ENCODE assay signal across 9 cellular contexts in genomic region chr6:15358579-15359327, GRCh38.
DNase-seq lines count a peak whose midpoint lies in the region; ATAC-seq and TF ChIP-seq lines count a peak whose summit lies in the region.
"Had no signal": no experiment of that assay in that cellular context is flagged by ENCODE, and none has a peak within 500 bp of the region (broad histone marks: within the 10 kb centered on the region; RNA-seq: fewer than 3 reads in every experiment).

No MANE protein-coding gene starts in this region.

- no peak overlapping the region for H3K4me3 ChIP-seq in CD8-positive, alpha-beta T cell (ENCODE audit: low read depth, low read length)
- H3K4me3 ChIP-seq in cardiac muscle cell = no peak overlapping the region

- peaks cover 27% of the 10 kb centered on the region for H3K4me1 ChIP-seq in CD8-positive, alpha-beta T cell (ENCODE audit: insufficient read depth, low read length)
- H3K4me1 ChIP-seq in cardiac muscle cell (ENCODE audit: low read depth) = peaks cover 46% of the 10 kb centered on the region

- no peak for TF ChIP-seq CTCF in CD8-positive, alpha-beta T cell (IDR thresholded peaks at IDR 0.05)
- no peak for TF ChIP-seq CTCF in cardiac muscle cell (IDR thresholded peaks at IDR 0.05; ENCODE audit: low read depth, low read length)

- intact Hi-C loops in CD8-positive, alpha-beta T cell (cut with DNase I, micrococcal nuclease) = no loop called here

- no peaks in the 10 kb centered on the region for H3K9me3 ChIP-seq in CD8-positive, alpha-beta T cell (ENCODE audit: low read length)
- no peaks in the 10 kb centered on the region for H3K9me3 ChIP-seq in cardiac muscle cell (ENCODE audit: low read depth)

- no peak overlapping the region for H3K4me3 Mint-ChIP-seq in CD8-positive, alpha-beta T cell

- H3K27ac ChIP-seq in CD8-positive, alpha-beta T cell (ENCODE audit: low read depth, low read length) = no peak overlapping the region
- H3K27ac ChIP-seq in cardiac muscle cell = peak overlapping the region; percentile 86

- peaks cover 3% of the 10 kb centered on the region for H3K36me3 Mint-ChIP-seq in CD8-positive, alpha-beta T cell

- peaks cover 50% of the 10 kb centered on the region for H3K4me1 Mint-ChIP-seq in CD8-positive, alpha-beta T cell (ENCODE audit: low read depth)

- no peaks in the 10 kb centered on the region for H3K36me3 ChIP-seq in CD8-positive, alpha-beta T cell (ENCODE audit: insufficient read depth, low read length)
- H3K36me3 ChIP-seq in cardiac muscle cell = no peaks in the 10 kb centered on the region

- H3K27me3 Mint-ChIP-seq in CD8-positive, alpha-beta T cell (ENCODE audit: low read depth) = no peaks in the 10 kb centered on the region

- no peak for DNase-seq in CD8-positive, alpha-beta T cell
- DNase-seq in NCI-H510A treated with DMSO at 0.1 percent for 48 hours (lab: John Stamatoyannopoulos, UW) (peak; percentile 43), cardiac muscle cell (ENCODE audit: low read depth in 1 of 2, low spot score in 1 of 2) (peak; percentile 56 to 60), NCI-H526 treated with DMSO at 0.1 percent for 48 hours (lab: John Stamatoyannopoulos, UW) (no peak)
- DNase-seq in stimulated activated CD4-positive, alpha-beta T cell treated with anti-CD3 and anti-CD28 coated beads, Interleukin-4, amount 100 ng/mL, for 4 hours = no peak
- no peak for DNase-seq in activated CD4-positive, alpha-beta T cell treated with anti-CD3 and anti-CD28 coated beads for 48 hours

- no peaks in the 10 kb centered on the region for H3K27me3 ChIP-seq in CD8-positive, alpha-beta T cell (ENCODE audit: insufficient read depth, low read length)
- H3K27me3 ChIP-seq in cardiac muscle cell = no peaks in the 10 kb centered on the region

- CTCF ChIA-PET in CD8-positive, alpha-beta T cell (lab: Charles Lee) = interaction anchor here (1.4 kb wide), 1 partner anchor 110 kb away, joined by 3 read pairs; no protein-coding TSS in a partner anchor

- ATAC-seq in CD8-positive, alpha-beta T cell = no peak
- ATAC-seq in GM21737 (IDR thresholded peaks at IDR 0.05; ENCODE audit: unreplicated experiment) (peak; percentile 41), HG03095 (IDR thresholded peaks at IDR 0.05; ENCODE audit: unreplicated experiment) (no peak)
- ATAC-seq: Panc1 had no signal

- H3K9me3 Mint-ChIP-seq in CD8-positive, alpha-beta T cell = no peaks in the 10 kb centered on the region

- POLR2A ChIA-PET in CD8-positive, alpha-beta T cell (lab: Charles Lee) = interaction anchor here (1.0 to 1.1 kb wide), 2 partner anchors 10 to 13 kb away, joined by 4 read pairs; no protein-coding TSS in a partner anchor

- H3K27ac Mint-ChIP-seq in CD8-positive, alpha-beta T cell = peak overlapping the region; percentile 11

Comparison
In these comparisons a context has a peak if more than half of its experiments do, and no peak if none do; other contexts are left out.
1. DNase-seq: peak in NCI-H510A treated with DMSO at 0.1 percent for 48 hours (single experiment) and cardiac muscle cell (2 of 2); none in CD8-positive, alpha-beta T cell (0 of 7), NCI-H526 treated with DMSO at 0.1 percent for 48 hours (single experiment), stimulated activated CD4-positive, alpha-beta T cell treated with anti-CD3 and anti-CD28 coated beads, Interleukin-4, amount 100 ng/mL, for 4 hours (0 of 2) and activated CD4-positive, alpha-beta T cell treated with anti-CD3 and anti-CD28 coated beads for 48 hours (single experiment).